ENCODE assay signal across 8 cellular contexts in the genomic region with DNA sequence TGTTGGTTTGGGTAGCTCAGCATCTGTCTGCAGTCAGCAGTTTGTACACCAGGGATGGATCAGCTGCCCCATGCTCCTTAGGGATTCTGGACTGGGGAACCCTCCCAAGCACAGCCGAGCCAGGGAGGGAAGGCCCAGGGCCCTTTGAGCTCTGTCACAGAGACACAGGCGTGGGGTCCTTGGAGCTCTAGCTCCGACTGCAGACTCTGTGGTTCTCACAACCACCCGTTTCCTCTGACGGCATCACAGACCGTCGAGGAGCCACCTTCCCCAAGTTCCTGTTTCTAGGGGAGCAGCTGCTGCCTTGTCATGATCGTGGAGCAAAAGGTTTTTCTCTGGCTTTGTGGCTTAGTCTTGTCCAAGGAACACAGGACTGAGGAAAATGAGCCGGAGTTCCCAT. TPM values are rescaled to one million over a fixed set of nuclear protein-coding genes. Genes with fewer than 3 reads are reported as not detected.
DNase-seq lines count a peak whose midpoint lies in the region; ATAC-seq, FAIRE-seq and TF ChIP-seq lines count a peak whose summit lies in the region.

A gene with protein sequence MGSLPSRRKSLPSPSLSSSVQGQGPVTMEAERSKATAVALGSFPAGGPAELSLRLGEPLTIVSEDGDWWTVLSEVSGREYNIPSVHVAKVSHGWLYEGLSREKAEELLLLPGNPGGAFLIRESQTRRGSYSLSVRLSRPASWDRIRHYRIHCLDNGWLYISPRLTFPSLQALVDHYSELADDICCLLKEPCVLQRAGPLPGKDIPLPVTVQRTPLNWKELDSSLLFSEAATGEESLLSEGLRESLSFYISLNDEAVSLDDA (minus strand): TSS at position 199 of the 400 bp plus-strand sequence. CDS start 4,861 bp downstream, outside the sequence.

- CTCF ChIA-PET in GM12878 (lab: Yijun Ruan, JAX) = interaction anchor here (0.5 to 1.7 kb wide), 7 partner anchors 9 to 242 kb away, joined by 3 to 7 read pairs (median 5); no protein-coding TSS in a partner anchor

- DNase-seq in GM12891 (ENCODE audit: insufficient read length, low spot score) (peak; percentile 46), T-helper 9 cell (peak; percentile 57), GM12878 (ENCODE audit: low read depth, low spot score) (no peak), foreskin keratinocyte (no peak), iPS-NIHi11 (ENCODE audit: low spot score) (no peak), DMS53 treated with DMSO at 0.1 percent for 48 hours (lab: John Stamatoyannopoulos, UW; ENCODE audit: unreplicated experiment) (no peak), C1 segment of cervical spinal cord (lab: John Stamatoyannopoulos, UW) (no peak)
- DNase-seq in stimulated activated CD4-positive, alpha-beta T cell treated with anti-CD3 and anti-CD28 coated beads, Interleukin-2, amount 100 ng/mL, for 4 hours (ENCODE audit: low read depth) = peak; percentile 53

- ATAC-seq in GM12878 (peak; percentile 89), foreskin keratinocyte (no peak)

- intact Hi-C loops in GM12878 (cut with micrococcal nuclease; ENCODE audit: unreplicated experiment) = no loop called here

- no peak for TF ChIP-seq RAD21 in GM12878 (IDR thresholded peaks at IDR 0.05; ENCODE audit: insufficient read depth, low read depth, low read length)

- H3K4me3 ChIP-seq in GM12878 = no peak within 1 kb of the TSS

- FAIRE-seq in GM12891 (lab: Jason Lieb, UNC) (no peak), GM12878 (lab: Jason Lieb, UNC) (peak; percentile 18)

- peak within 1 kb of the TSS; percentile 49 for H3K4me2 ChIP-seq in GM12878 (ENCODE audit: control insufficient read depth, insufficient read depth)

- no peaks in the 10 kb centered on the region for H3K9me3 ChIP-seq in GM12878 (replicated peaks; ENCODE audit: control insufficient read depth, insufficient read depth, low read length)

- no peaks in the 10 kb centered on the region for H3K36me3 ChIP-seq in GM12878 (ENCODE audit: control insufficient read depth in 2 of 2, insufficient read depth in 2 of 2, low read length in 1 of 2)

- no peak for TF ChIP-seq CTCF in GM12878 (IDR thresholded peaks at IDR 0.05 in 2 of 3, conservative IDR thresholded peaks at IDR 0.05 in 1 of 3; ENCODE audit: control insufficient read depth in 2 of 3, extremely low read depth in 1 of 3, insufficient read depth in 1 of 3, low read depth in 3 of 3, low read length in 3 of 3)
- no peak for TF ChIP-seq CTCF in foreskin keratinocyte (conservative IDR thresholded peaks at IDR 0.05)

- SMC1A ChIA-PET in GM12878 (lab: Charles Lee; ENCODE audit: uncharacterized antibody, unreplicated experiment) = interaction anchor here (0.6 to 1.1 kb wide), 2 partner anchors 20 to 33 kb away, joined by 3 read pairs; no protein-coding TSS in a partner anchor

- no peak; the same call in 1 of the 2 replicates for TF ChIP-seq POLR2A in GM12891 (IDR thresholded peaks at IDR 0.05; ENCODE audit: low read depth, low read length)
- peak; percentile 58; the same call in 1 of the 2 replicates for TF ChIP-seq POLR2A in GM12878 (IDR thresholded peaks at IDR 0.05; ENCODE audit: low read depth, low read length)

- in situ Hi-C loops in GM12878 (cut with MboI) = no loop called here

- 9% methylated on average over 9 of the region's 9 CpGs for WGBS in GM12878 (ENCODE audit: insufficient coverage, insufficient replicate concordance, low lambda C conversion rate, missing lambda C conversion rate)

- H3K27me3 ChIP-seq in GM12878 (replicated peaks in 1 of 2; ENCODE audit: control insufficient read depth in 2 of 2, insufficient read depth in 2 of 2, low read length in 1 of 2) (no peaks in the 10 kb centered on the region), foreskin keratinocyte (no peaks in the 10 kb centered on the region)

- no peak for TF ChIP-seq EP300 in GM12878 (IDR thresholded peaks at IDR 0.05; ENCODE audit: borderline replicate concordance in 1 of 2, control insufficient read depth in 1 of 2, low read depth in 2 of 2, low read length in 2 of 2)

- RAD21 ChIA-PET in GM12878 (lab: Charles Lee; ENCODE audit: unreplicated experiment) = interaction anchor here (1.0 kb wide), 1 partner anchor 36 kb away, joined by 3 read pairs; no protein-coding TSS in a partner anchor

- POLR2A ChIA-PET in GM12878 (lab: Charles Lee) = no interaction called here

- BruUV-seq in GM12878 (replicated peaks; lab: Mats Ljungman, UMichigan) = no TSS peak

- no peaks in the 10 kb centered on the region for H3K79me2 ChIP-seq in GM12878 (ENCODE audit: control insufficient read depth, insufficient read depth, low read length)

- H3K4me1 ChIP-seq in GM12878 (ENCODE audit: control insufficient read depth, insufficient read depth, low read length) (peaks cover 16% of the 10 kb centered on the region), foreskin keratinocyte (no peaks in the 10 kb centered on the region)

- H2AFZ ChIP-seq in GM12878 (ENCODE audit: control insufficient read depth, low read depth, low read length) = peak within 1 kb of the TSS; percentile 85

- no peaks in the 10 kb centered on the region for H4K20me1 ChIP-seq in GM12878 (ENCODE audit: control insufficient read depth, insufficient read depth)

- H3K27ac ChIP-seq in GM12878 (ENCODE audit: control insufficient read depth, insufficient read depth) (0 out of 2 replicates have a peak within 1 kb of the TSS, but pooled peaks have one; percentile 24), foreskin keratinocyte (no peak within 1 kb of the TSS)

- H3K9ac ChIP-seq in GM12878 (ENCODE audit: control insufficient read depth, insufficient read depth, low read length) = peak within 1 kb of the TSS; percentile 4; the same call in 1 of the 2 replicates

TF ChIP-seq in GM12891, 5 proteins besides CTCF, POLR2A, EP300 and RAD21:
- TF ChIP-seq SPI1 (IDR thresholded peaks at IDR 0.05; ENCODE audit: low read depth, low read length) (peak; percentile 73), POU2F2 (IDR thresholded peaks at IDR 0.05; ENCODE audit: low read depth, low read length) (no peak)

TF ChIP-seq in GM12878, 131 proteins besides CTCF, POLR2A, EP300 and RAD21 (continues in another document):
- TF ChIP-seq NFIC (IDR thresholded peaks at IDR 0.05; ENCODE audit: low read depth, low read length) (no peak), SPI1 (IDR thresholded peaks at IDR 0.05; ENCODE audit: borderline replicate concordance, insufficient read depth, low read depth, low read length) (peak; percentile 69; the same call in 1 of the 2 replicates), ASH2L (IDR thresholded peaks at IDR 0.05; ENCODE audit: borderline replicate concordance, low read depth) (no peak), PAX8 (IDR thresholded peaks at IDR 0.05) (no peak), IKZF1 (conservative IDR thresholded peaks at IDR 0.05) (peak; percentile 46), KLF5 (IDR thresholded peaks at IDR 0.05; ENCODE audit: partially characterized antibody) (no peak), EED (IDR thresholded peaks at IDR 0.05; ENCODE audit: low read depth) (0 out of 2 replicates have a peak, but pooled peaks have one; percentile 42), ZBED1 (IDR thresholded peaks at IDR 0.05; ENCODE audit: borderline replicate concordance) (no peak), CREB1 (IDR thresholded peaks at IDR 0.05; ENCODE audit: low read depth) (peak; percentile 51; the same call in 1 of the 2 replicates), ZNF622 (IDR thresholded peaks at IDR 0.05) (no peak), CREM (IDR thresholded peaks at IDR 0.05; ENCODE audit: low read depth) (0 out of 2 replicates have a peak, but pooled peaks have one; percentile 21), POU2F2 (IDR thresholded peaks at IDR 0.05; ENCODE audit: borderline replicate concordance, low read depth, low read length) (no peak)
- TF ChIP-seq, protein P1, sequence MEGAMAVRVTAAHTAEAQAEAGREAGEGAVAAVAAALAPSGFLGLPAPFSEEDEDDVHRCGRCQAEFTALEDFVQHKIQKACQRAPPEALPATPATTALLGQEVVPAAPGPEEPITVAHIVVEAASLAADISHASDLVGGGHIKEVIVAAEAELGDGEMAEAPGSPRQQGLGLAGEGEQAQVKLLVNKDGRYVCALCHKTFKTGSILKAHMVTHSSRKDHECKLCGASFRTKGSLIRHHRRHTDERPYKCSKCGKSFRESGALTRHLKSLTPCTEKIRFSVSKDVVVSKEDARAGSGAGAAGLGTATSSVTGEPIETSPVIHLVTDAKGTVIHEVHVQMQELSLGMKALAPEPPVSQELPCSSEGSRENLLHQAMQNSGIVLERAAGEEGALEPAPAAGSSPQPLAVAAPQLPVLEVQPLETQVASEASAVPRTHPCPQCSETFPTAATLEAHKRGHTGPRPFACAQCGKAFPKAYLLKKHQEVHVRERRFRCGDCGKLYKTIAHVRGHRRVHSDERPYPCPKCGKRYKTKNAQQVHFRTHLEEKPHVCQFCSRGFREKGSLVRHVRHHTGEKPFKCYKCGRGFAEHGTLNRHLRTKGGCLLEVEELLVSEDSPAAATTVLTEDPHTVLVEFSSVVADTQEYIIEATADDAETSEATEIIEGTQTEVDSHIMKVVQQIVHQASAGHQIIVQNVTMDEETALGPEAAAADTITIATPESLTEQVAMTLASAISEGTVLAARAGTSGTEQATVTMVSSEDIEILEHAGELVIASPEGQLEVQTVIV (IDR thresholded peaks at IDR 0.05; ENCODE audit: borderline replicate concordance, partially characterized antibody) = no peak

RNA-seq across cellular contexts. Expression of the gene that starts here (rescaled TPM):
- 0.91 TPM for polyA plus RNA-seq in GM12891 (2012; ENCODE audit: low read depth, missing spikeins)
- 0.66 and 0.86 TPM in 2 replicates for total RNA-seq in GM12878 (2013; cell fraction: nucleolus; rRNA removed)
- total RNA-seq in GM12878 (2014; rRNA removed) (1.9 and 2.1 TPM in 2 replicates), GM12878 (2014; rRNA removed; fragmentation: Illumina TruSeq; extraction: Trizol) (2.0 and 2.2 TPM in 2 replicates), GM12878 (2021) (1.7 and 2.1 TPM in 2 replicates), foreskin keratinocyte (not detected in 2 replicates)
- 0.28 TPM for polyA plus RNA-seq in GM12878 (2011; ENCODE audit: low read depth)
- polyA plus RNA-seq in GM12878 (2011; rRNA removed) (0.13 and 0.29 TPM in 2 replicates), GM12878 (2014; fragmentation: Illumina TruSeq; extraction: Trizol) (2.3 and 3.1 TPM in 2 replicates), GM12878 (2014; fragmentation: Nextera tagmentation; extraction: Ambion mirVana) (under 1 TPM; 0.35 to 0.79 TPM), GM12878 (2014; rRNA removed) (2.7 and 3.3 TPM in 2 replicates), GM12878 (2016; fragmentation: Nextera tagmentation; extraction: Ambion mirVana) (under 1 TPM; 0.47 to 0.88 TPM), foreskin keratinocyte (0.03 TPM in 1 of 2 replicates, not detected in the other)
- polyA plus RNA-seq in GM12878 (2011; cell fraction: cytosol; rRNA removed) = 0.33 and 0.50 TPM in 2 replicates
- polyA plus RNA-seq in GM12878 (2011; cell fraction: nucleus; rRNA removed) = 0.27 and 0.28 TPM in 2 replicates
- 0.36 and 0.50 TPM in 2 replicates for polyA plus RNA-seq in GM12878 (2012)
- 0.22 and 0.31 TPM in 2 replicates for polyA minus RNA-seq in GM12878 (2011; rRNA and poly(A)+ RNA removed)
- polyA minus RNA-seq in GM12878 (2011; cell fraction: cytosol; rRNA and poly(A)+ RNA removed) = not detected in 2 replicates
- 0.24 TPM in 1 of 2 replicates, not detected in the other for polyA minus RNA-seq in GM12878 (2011; cell fraction: nucleus; rRNA and poly(A)+ RNA removed)

Comparison
In these comparisons a context has a peak if more than half of its experiments do, and no peak if none do; other contexts are left out.
1. DNase-seq: peak in GM12891 (single experiment), T-helper 9 cell (single experiment) and stimulated activated CD4-positive, alpha-beta T cell treated with anti-CD3 and anti-CD28 coated beads, Interleukin-2, amount 100 ng/mL, for 4 hours (single experiment); none in GM12878 (single experiment), foreskin keratinocyte (0 of 2), iPS-NIHi11 (single experiment), DMS53 treated with DMSO at 0.1 percent for 48 hours (single experiment) and C1 segment of cervical spinal cord (0 of 14).